10 cellular contexts compared by ENCODE assay signal in genomic region chr19:7098096-7098495, GRCh38. TPM values are rescaled to one million over a fixed set of nuclear protein-coding genes. Genes with fewer than 3 reads are reported as not detected.
DNase-seq lines count a peak whose midpoint lies in the region; ATAC-seq and TF ChIP-seq lines count a peak whose summit lies in the region.
"Had no signal": no experiment of that assay in that cellular context is flagged by ENCODE, and none has a peak within 500 bp of the region (broad histone marks: within the 10 kb centered on the region; RNA-seq: fewer than 3 reads in every experiment).

No MANE protein-coding gene starts in this region.

- H3K9me3 ChIP-seq in thoracic aorta: peaks cover 12% of the 10 kb centered on the region

- peak overlapping the region; percentile 92 for H3K4me3 ChIP-seq in thoracic aorta

- peaks cover 16% of the 10 kb centered on the region for H3K4me1 Mint-ChIP-seq in activated naive CD4-positive, alpha-beta T cell treated with anti-CD3 and anti-CD28 coated beads for 36 hours (ENCODE audit: low read depth)
- peaks cover 7% of the 10 kb centered on the region for H3K4me1 Mint-ChIP-seq in activated T-helper 17 cell treated with anti-CD3 and anti-CD28 coated beads, Interleukin-2, amount 50 U/mL, for 72 hours
- H3K4me1 Mint-ChIP-seq in immature natural killer cell: peaks cover 21 to 22% of the 10 kb centered on the region in 2 donors

- H3K27ac Mint-ChIP-seq in activated naive CD4-positive, alpha-beta T cell treated with anti-CD3 and anti-CD28 coated beads for 36 hours: no peak overlapping the region
- peak overlapping the region; percentile 93 for H3K27ac Mint-ChIP-seq in activated T-helper 17 cell treated with anti-CD3 and anti-CD28 coated beads, Interleukin-2, amount 50 U/mL, for 72 hours
- peak overlapping the region; percentile 82 to 90 (median 86) for H3K27ac Mint-ChIP-seq in immature natural killer cell

- TF ChIP-seq CTCF in thoracic aorta (IDR thresholded peaks at IDR 0.05): no peak

- no peaks in the 10 kb centered on the region for H3K4me1 ChIP-seq in thoracic aorta (ENCODE audit: control insufficient read depth in 1 of 2, low read depth in 2 of 2)

- H3K9me3 Mint-ChIP-seq in activated naive CD4-positive, alpha-beta T cell treated with anti-CD3 and anti-CD28 coated beads for 36 hours: peaks cover 33% of the 10 kb centered on the region
- peaks cover 16% of the 10 kb centered on the region for H3K9me3 Mint-ChIP-seq in activated T-helper 17 cell treated with anti-CD3 and anti-CD28 coated beads, Interleukin-2, amount 50 U/mL, for 72 hours
- H3K9me3 Mint-ChIP-seq in immature natural killer cell: peaks cover 5 to 34% (median 23%) of the 10 kb centered on the region in 6 donors

- H3K36me3 Mint-ChIP-seq in activated naive CD4-positive, alpha-beta T cell treated with anti-CD3 and anti-CD28 coated beads for 36 hours (ENCODE audit: low read depth): peaks cover 12% of the 10 kb centered on the region
- no peaks in the 10 kb centered on the region for H3K36me3 Mint-ChIP-seq in activated T-helper 17 cell treated with anti-CD3 and anti-CD28 coated beads, Interleukin-2, amount 50 U/mL, for 72 hours (ENCODE audit: low read depth)
- peaks cover 4 to 5% (median 4%) of the 10 kb centered on the region in 3 donors for H3K36me3 Mint-ChIP-seq in immature natural killer cell

- H3K27me3 Mint-ChIP-seq in activated naive CD4-positive, alpha-beta T cell treated with anti-CD3 and anti-CD28 coated beads for 36 hours (ENCODE audit: low read depth): no peaks in the 10 kb centered on the region
- no peaks in the 10 kb centered on the region for H3K27me3 Mint-ChIP-seq in activated T-helper 17 cell treated with anti-CD3 and anti-CD28 coated beads, Interleukin-2, amount 50 U/mL, for 72 hours
- peaks cover 3 to 10% (median 4%) of the 10 kb centered on the region in 3 donors for H3K27me3 Mint-ChIP-seq in immature natural killer cell (ENCODE audit: low read depth in 3 of 3)

- peak overlapping the region; percentile 94 for H3K4me3 Mint-ChIP-seq in activated naive CD4-positive, alpha-beta T cell treated with anti-CD3 and anti-CD28 coated beads for 36 hours
- peak overlapping the region; percentile 89 for H3K4me3 Mint-ChIP-seq in activated T-helper 17 cell treated with anti-CD3 and anti-CD28 coated beads, Interleukin-2, amount 50 U/mL, for 72 hours
- peak overlapping the region; percentile 85 to 93 (median 89) for H3K4me3 Mint-ChIP-seq in immature natural killer cell

- H3K27me3 ChIP-seq in thoracic aorta (replicated peaks; ENCODE audit: insufficient read depth): no peaks in the 10 kb centered on the region

- H3K27ac ChIP-seq in thoracic aorta: peak overlapping the region in 1 of 2 donors; percentile 97

- ATAC-seq in activated T-helper 17 cell treated with anti-CD3 and anti-CD28 coated beads, Interleukin-2, amount 50 U/mL, for 72 hours (replicated peaks): no peak
- ATAC-seq in thoracic aorta (ENCODE audit: insufficient number of reproducible peaks, low FRiP score, low read depth) (no peak), HG03139 (IDR thresholded peaks at IDR 0.05; ENCODE audit: unreplicated experiment) (no peak)

- no peak for DNase-seq in activated naive CD4-positive, alpha-beta T cell treated with anti-CD3 and anti-CD28 coated beads for 36 hours
- DNase-seq in activated naive CD4-positive, alpha-beta T cell treated with Interleukin-2 at 50 U/mL for 16 hours: no peak
- DNase-seq in immature natural killer cell: no peak
- DNase-seq in thoracic aorta (ENCODE audit: low spot score): no peak
- no peak for DNase-seq in NOMO-1 treated with DMSO at 0.1 percent for 48 hours (lab: John Stamatoyannopoulos, UW; ENCODE audit: unreplicated experiment)
- DNase-seq in NCI-H69 (lab: John Stamatoyannopoulos, UW): no peak

- no peaks in the 10 kb centered on the region for H3K36me3 ChIP-seq in thoracic aorta

- CTCF ChIA-PET in activated naive CD4-positive, alpha-beta T cell treated with anti-CD3 and anti-CD28 coated beads for 36 hours (lab: Charles Lee): no interaction called here

- intact Hi-C loops in activated naive CD4-positive, alpha-beta T cell treated with anti-CD3 and anti-CD28 coated beads for 36 hours (cut with micrococcal nuclease): no loop called here

RNA-seq across cellular contexts. Expression of gene ZNF557, which starts 28.6 kb away (rescaled TPM):
- total RNA-seq in activated naive CD4-positive, alpha-beta T cell treated with anti-CD3 and anti-CD28 coated beads for 36 hours: 1 to 10 TPM; 4.7 to 5.6 TPM
- 1 to 10 TPM; 7.6 to 9.4 TPM for total RNA-seq in activated T-helper 17 cell treated with anti-CD3 and anti-CD28 coated beads, Interleukin-2, amount 50 U/mL, for 72 hours
- polyA plus RNA-seq in immature natural killer cell: 1 to 10 TPM; 2.1 to 8.4 (median 2.4) TPM
- 10 to 100 TPM in 1 of 2 donors, 1 to 10 TPM in 1; 8.3 to 12.1 TPM for total RNA-seq in thoracic aorta

RNA-seq across cellular contexts. Expression of gene MBD3L3, which starts 39.6 kb away (rescaled TPM):
- not detected for total RNA-seq in activated naive CD4-positive, alpha-beta T cell treated with anti-CD3 and anti-CD28 coated beads for 36 hours
- not detected for total RNA-seq in activated T-helper 17 cell treated with anti-CD3 and anti-CD28 coated beads, Interleukin-2, amount 50 U/mL, for 72 hours
- polyA plus RNA-seq in immature natural killer cell: not detected
- not detected for total RNA-seq in thoracic aorta
- total RNA-seq: RPMI7951 had no signal
- polyA plus RNA-seq: adipose tissue had no signal

RNA-seq across cellular contexts. Expression of gene MBD3L2, which starts 49.0 kb away (rescaled TPM):
- total RNA-seq in activated naive CD4-positive, alpha-beta T cell treated with anti-CD3 and anti-CD28 coated beads for 36 hours: not detected
- total RNA-seq in activated T-helper 17 cell treated with anti-CD3 and anti-CD28 coated beads, Interleukin-2, amount 50 U/mL, for 72 hours: not detected
- not detected for polyA plus RNA-seq in immature natural killer cell
- total RNA-seq in thoracic aorta: not detected
- total RNA-seq: RPMI7951 had no signal
- polyA plus RNA-seq: adipose tissue had no signal

RNA-seq across cellular contexts. Expression of gene MBD3L4, which starts 58.1 kb away (rescaled TPM):
- total RNA-seq in activated naive CD4-positive, alpha-beta T cell treated with anti-CD3 and anti-CD28 coated beads for 36 hours: not detected
- not detected for total RNA-seq in activated T-helper 17 cell treated with anti-CD3 and anti-CD28 coated beads, Interleukin-2, amount 50 U/mL, for 72 hours
- polyA plus RNA-seq in immature natural killer cell: not detected
- not detected for total RNA-seq in thoracic aorta
- total RNA-seq: RPMI7951 had no signal
- polyA plus RNA-seq: adipose tissue had no signal
